Comparison of ENCODE assay signal across 25 cellular contexts in the genomic region with DNA sequence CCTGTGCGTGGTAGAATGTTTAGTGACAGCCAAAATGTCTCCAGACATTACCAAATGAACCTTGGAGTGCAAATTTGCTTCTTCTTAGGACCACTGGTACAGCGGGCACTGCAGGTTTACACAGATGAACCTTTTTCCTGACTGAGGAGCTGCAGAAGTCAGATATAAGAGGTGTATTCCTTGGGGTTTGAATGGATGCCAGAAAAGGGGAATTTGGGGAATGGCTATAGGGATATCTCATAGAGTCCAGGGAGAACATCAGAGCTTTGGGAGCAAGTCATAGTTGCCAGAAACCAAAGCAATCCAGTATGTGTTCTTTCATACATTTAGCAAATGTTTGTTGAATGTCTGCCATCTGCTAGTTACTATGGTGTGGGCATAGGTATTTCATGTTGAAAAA. TPM values are rescaled to one million over a fixed set of nuclear protein-coding genes. Genes with fewer than 3 reads are reported as not detected.
A peak's percentile ranks its signal among the peaks of the same experiment; 100 is the strongest.
DNase-seq lines count a peak whose midpoint lies in the region; FAIRE-seq and TF ChIP-seq lines count a peak whose summit lies in the region.
"Had no signal": no experiment of that assay in that cellular context is flagged by ENCODE, and none has a peak within 500 bp of the region (broad histone marks: within the 10 kb centered on the region; RNA-seq: fewer than 3 reads in every experiment).

No MANE protein-coding gene starts in this region.

- FAIRE-seq in keratinocyte (lab: Jason Lieb, UNC), result peak; percentile 5
- FAIRE-seq: D721Med, G401.6, GM12878, GM12892, GM18507 had no signal

- no peaks in the 10 kb centered on the region for H3K27me3 Mint-ChIP-seq in activated T-cell treated with anti-CD3 and anti-CD28 coated beads, Interleukin-2, amount 50 U/mL, for 24 hours
- H3K27me3 Mint-ChIP-seq: B cell; CD4-positive, alpha-beta T cell had no signal

- no peaks in the 10 kb centered on the region for H3K9me1 ChIP-seq in keratinocyte (ENCODE audit: control insufficient read depth, extremely low read depth, insufficient read depth, low read length)

- DNase-seq in keratinocyte (ENCODE audit: low read depth, low spot score) (no peak), substantia nigra (lab: John Stamatoyannopoulos, UW) (no peak), caudate nucleus (lab: John Stamatoyannopoulos, UW) (no peak), HAP-1 (ENCODE audit: low spot score in 2 of 2) (no peak)
- no peak for DNase-seq in activated T-cell treated with anti-CD3 and anti-CD28 coated beads, Interleukin-2, amount 50 U/mL, for 24 hours
- DNase-seq in stimulated activated CD4-positive, alpha-beta T cell treated with anti-CD3 and anti-CD28 coated beads, Interleukin-1b, Interleukin-23, amount 100 ng/mL, for 48 hours, result no peak
- DNase-seq: AML-193; Caco-2; Calu3; CD4-positive, alpha-beta T cell; CD8-positive, alpha-beta T cell; DMS79 treated with DMSO at 0.1 percent for 48 hours; GF-D8 had no signal

- no peak overlapping the region for H3K9ac ChIP-seq in keratinocyte (ENCODE audit: control insufficient read depth, extremely low read depth, insufficient read depth, low read length)
- H3K9ac ChIP-seq: BLaER1 treated with 17β-estradiol and CSF1 and Interleukin-3, amounts not matched to agents 10 nM and 100 nM had no signal

- peaks cover 29% of the 10 kb centered on the region; the same call in 1 of the 2 replicates for H3K4me1 ChIP-seq in HEK293 (ENCODE audit: control insufficient read depth, insufficient read depth, low read length)
- peaks cover 9% of the 10 kb centered on the region for H3K4me1 ChIP-seq in keratinocyte (ENCODE audit: control insufficient read depth, extremely low read depth, insufficient read depth, low read length)
- no peaks in the 10 kb centered on the region for H3K4me1 ChIP-seq in HAP-1
- H3K4me1 ChIP-seq: BLaER1 treated with 17β-estradiol and CSF1 and Interleukin-3, amounts not matched to agents 10 nM and 100 nM; Caco-2 had no signal

- H3K4me3 ChIP-seq in HEK293 (ENCODE audit: low read depth, low read length), result no peak overlapping the region
- H3K4me3 ChIP-seq in keratinocyte (ENCODE audit: control insufficient read depth in 2 of 3, extremely low read depth in 1 of 3, insufficient read depth in 2 of 3, low read depth in 1 of 3, low read length in 3 of 3), result no peak overlapping the region
- H3K4me3 ChIP-seq in HAP-1, result no peak overlapping the region
- H3K4me3 ChIP-seq: A549; BLaER1 treated with 17β-estradiol and CSF1 and Interleukin-3, amounts not matched to agents 10 nM and 100 nM; GM12878 had no signal

- H3K9me3 Mint-ChIP-seq in activated T-cell treated with anti-CD3 and anti-CD28 coated beads, Interleukin-2, amount 50 U/mL, for 24 hours, result no peaks in the 10 kb centered on the region
- H3K9me3 Mint-ChIP-seq: CD4-positive, alpha-beta T cell; CD8-positive, alpha-beta T cell had no signal

- POLR2A ChIA-PET in HEK293 (lab: Yijun Ruan, JAX), result no interaction called here

- no peak overlapping the region for H3K27ac ChIP-seq in HEK293 (ENCODE audit: extremely low read depth, low read depth, low read length)
- peak overlapping the region; percentile 41 for H3K27ac ChIP-seq in cingulate gyrus (ENCODE audit: low read depth, low read length)
- no peak overlapping the region for H3K27ac ChIP-seq in keratinocyte (ENCODE audit: control insufficient read depth, insufficient read depth, low read length)
- peak overlapping the region; percentile 27 for H3K27ac ChIP-seq in substantia nigra (ENCODE audit: low read depth, low read length, poor library complexity, severe bottlenecking)
- no peak overlapping the region for H3K27ac ChIP-seq in caudate nucleus (ENCODE audit: low read depth, low read length)
- H3K27ac ChIP-seq: 22Rv1; A549; BLaER1 treated with 17β-estradiol and CSF1 and Interleukin-3, amounts not matched to agents 10 nM and 100 nM; C4-2B had no signal

- CTCF ChIA-PET in HEK293 (lab: Yijun Ruan, JAX), result interaction anchor here (1.0 kb wide), 1 partner anchor 17 kb away, joined by 3 read pairs; no protein-coding TSS in a partner anchor

- dilution Hi-C loops in keratinocyte (cut with MboI; ENCODE audit: extremely low pct_ligation_motif_present, low sequenced_read_pairs), result no loop called here

- no peak overlapping the region for H3K27ac Mint-ChIP-seq in activated T-cell treated with anti-CD3 and anti-CD28 coated beads, Interleukin-2, amount 50 U/mL, for 24 hours
- H3K27ac Mint-ChIP-seq: B cell; CD4-positive, alpha-beta T cell; CD8-positive, alpha-beta T cell had no signal

- H3K27me3 ChIP-seq in keratinocyte (ENCODE audit: control insufficient read depth, extremely low read depth, insufficient read depth, low read length), result no peaks in the 10 kb centered on the region
- no peaks in the 10 kb centered on the region for H3K27me3 ChIP-seq in HAP-1 (ENCODE audit: low read depth)
- H3K27me3 ChIP-seq: BLaER1 treated with 17β-estradiol and CSF1 and Interleukin-3, amounts not matched to agents 10 nM and 100 nM had no signal

- peaks cover 45% of the 10 kb centered on the region for H3K36me3 Mint-ChIP-seq in activated T-cell treated with anti-CD3 and anti-CD28 coated beads, Interleukin-2, amount 50 U/mL, for 24 hours (ENCODE audit: low read depth)

- H3K79me2 ChIP-seq in keratinocyte (ENCODE audit: control insufficient read depth, insufficient read depth, low read length), result peaks cover 40% of the 10 kb centered on the region

- H2AFZ ChIP-seq in keratinocyte (ENCODE audit: control insufficient read depth, low read length), result no peak overlapping the region

- H3K9me3 ChIP-seq in HEK293 (ENCODE audit: control insufficient read depth, insufficient read depth, low read depth, low read length), result no peaks in the 10 kb centered on the region
- no peaks in the 10 kb centered on the region for H3K9me3 ChIP-seq in keratinocyte (ENCODE audit: control insufficient read depth, low read depth, low read length)
- H3K9me3 ChIP-seq in HAP-1, result no peaks in the 10 kb centered on the region
- H3K9me3 ChIP-seq: A549, Caco-2 had no signal

- no peak overlapping the region for H3K4me3 Mint-ChIP-seq in activated T-cell treated with anti-CD3 and anti-CD28 coated beads, Interleukin-2, amount 50 U/mL, for 24 hours
- H3K4me3 Mint-ChIP-seq: B cell; CD4-positive, alpha-beta T cell; CD8-positive, alpha-beta T cell had no signal

- TF ChIP-seq CTCF in HEK293 (tag by site-specific recombination; IDR thresholded peaks at IDR 0.05), result no peak
- TF ChIP-seq CTCF in keratinocyte (optimal IDR thresholded peaks at IDR 0.05 in 1 of 3, IDR thresholded peaks at IDR 0.05 in 1 of 3, conservative IDR thresholded peaks at IDR 0.05 in 1 of 3; ENCODE audit: extremely low read depth in 1 of 3, insufficient read depth in 2 of 3, low read length in 3 of 3), result no peak

- in situ Hi-C loops in HAP-1 (cut with MboI; ENCODE audit: low sequenced_read_pairs), result no loop called here

- H4K20me1 ChIP-seq in keratinocyte (ENCODE audit: control insufficient read depth, extremely low read depth, insufficient read depth, low read length), result no peaks in the 10 kb centered on the region

- H3K36me3 ChIP-seq in HEK293 (ENCODE audit: control insufficient read depth in 2 of 2, insufficient read depth in 1 of 2, low read length in 2 of 2) (peaks cover 10 to 15% of the 10 kb centered on the region in 2 experiments), keratinocyte (ENCODE audit: control insufficient read depth in 2 of 2, extremely low read depth in 1 of 2, insufficient read depth in 2 of 2, low read length in 2 of 2) (peaks cover 3 to 5% of the 10 kb centered on the region in 2 experiments), HAP-1 (replicated peaks) (no peaks in the 10 kb centered on the region; the same call in 1 of the 2 replicates)

- H3K4me2 ChIP-seq in keratinocyte (ENCODE audit: control insufficient read depth, extremely low read depth, insufficient read depth, low read depth, low read length), result no peak overlapping the region
- H3K4me2 ChIP-seq: A549; BLaER1 treated with 17β-estradiol and CSF1 and Interleukin-3, amounts not matched to agents 10 nM and 100 nM had no signal

- H3K4me1 Mint-ChIP-seq in activated T-cell treated with anti-CD3 and anti-CD28 coated beads, Interleukin-2, amount 50 U/mL, for 24 hours (ENCODE audit: low read depth), result no peaks in the 10 kb centered on the region
- H3K4me1 Mint-ChIP-seq: B cell had no signal

TF ChIP-seq in HEK293, 187 proteins besides CTCF, POLR2A, EP300 and RAD21:
- no peak for TF ChIP-seq ZNF529 (tag by site-specific recombination; IDR thresholded peaks at IDR 0.05; ENCODE audit: insufficient replicate concordance)
- peak; percentile 52; the same call in 1 of the 2 replicates for TF ChIP-seq MZF1 (tag by site-specific recombination; IDR thresholded peaks at IDR 0.05; ENCODE audit: borderline replicate concordance)
- TF ChIP-seq KLF8 (tag by site-specific recombination; IDR thresholded peaks at IDR 0.05), result no peak
- no peak for TF ChIP-seq ZNF544 (tag by site-specific recombination; IDR thresholded peaks at IDR 0.05)

RNA-seq across cellular contexts. Expression of gene MAP2K4, which starts 46.7 kb away (rescaled TPM):
- 27.7 to 37.3 TPM (median 28.7 TPM) in 3 replicates for polyA plus RNA-seq in keratinocyte
- 107 TPM for polyA plus RNA-seq in keratinocyte (2011; ENCODE audit: low read depth)
- 20.5 and 41.7 TPM in 2 replicates for polyA plus RNA-seq in keratinocyte (2011; cell fraction: cytosol; rRNA removed)
- 25.1 and 27.6 TPM in 2 replicates for polyA plus RNA-seq in keratinocyte (2011; cell fraction: nucleus; rRNA removed)
- polyA plus RNA-seq in keratinocyte (2012; ENCODE audit: low replicate concordance), result 23.8 and 24.2 TPM in 2 replicates
- 9.7 to 56.5 TPM (median 36.9 TPM) in 3 replicates for polyA minus RNA-seq in keratinocyte
- 28.8 TPM for polyA minus RNA-seq in keratinocyte (2011; cell fraction: cytosol; rRNA and poly(A)+ RNA removed)
- polyA minus RNA-seq in keratinocyte (2011; cell fraction: nucleus; rRNA and poly(A)+ RNA removed), result 24.4 and 44.0 TPM in 2 replicates

Comparison
In these comparisons a context has a peak if more than half of its experiments do, and no peak if none do; other contexts are left out.
1. H3K27ac ChIP-seq: peak in cingulate gyrus (single experiment) and substantia nigra (single experiment); none in HEK293 (single experiment), keratinocyte (single experiment) and caudate nucleus (single experiment).